Comparison of ENCODE assay signal across 1 cellular context in the genomic region with DNA sequence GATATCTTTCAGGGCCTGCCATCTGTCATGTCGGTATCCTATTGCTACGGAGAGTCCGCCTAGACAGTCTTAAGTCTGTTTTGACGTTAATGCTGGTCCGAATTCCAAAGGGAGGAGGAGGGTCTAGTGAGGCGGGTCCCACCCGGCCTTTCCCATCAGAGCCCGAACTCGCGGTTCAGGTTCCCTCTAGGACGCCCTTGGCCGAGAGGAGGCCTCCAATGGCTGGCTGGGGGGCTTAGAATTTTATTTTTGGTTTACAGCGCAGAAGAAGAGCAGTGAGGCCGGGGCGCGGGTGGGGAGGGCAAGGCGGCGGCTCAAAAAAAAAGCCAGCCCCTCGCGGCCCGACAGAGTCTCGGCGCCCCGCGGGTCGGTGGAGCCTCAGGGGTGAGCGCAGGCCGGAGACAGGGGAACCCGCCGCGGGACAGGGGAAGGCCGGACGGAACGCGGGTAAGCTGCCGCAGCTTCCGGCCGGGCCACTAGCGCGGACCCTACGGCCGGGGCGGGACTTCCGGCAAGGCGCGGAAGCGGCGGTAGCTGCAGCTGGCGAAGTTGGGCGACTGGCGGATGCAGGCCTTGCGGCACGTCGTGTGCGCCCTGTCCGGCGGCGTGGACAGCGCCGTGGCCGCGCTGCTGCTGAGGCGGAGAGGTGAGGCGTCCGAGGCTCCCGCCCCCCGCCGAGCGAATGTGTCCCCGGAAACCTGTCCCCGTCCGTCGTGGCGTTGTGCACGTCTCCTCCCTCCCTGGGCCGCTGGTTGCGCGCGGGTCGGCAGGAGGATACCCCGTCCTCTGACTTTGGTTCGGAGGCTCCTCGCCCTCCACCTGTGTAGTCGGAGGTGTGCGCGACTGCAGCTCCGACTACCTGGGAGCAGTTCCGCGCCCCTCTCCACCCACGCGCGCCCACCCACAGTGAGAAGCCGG.
TF ChIP-seq lines count a peak whose summit lies in the region.

A gene with protein sequence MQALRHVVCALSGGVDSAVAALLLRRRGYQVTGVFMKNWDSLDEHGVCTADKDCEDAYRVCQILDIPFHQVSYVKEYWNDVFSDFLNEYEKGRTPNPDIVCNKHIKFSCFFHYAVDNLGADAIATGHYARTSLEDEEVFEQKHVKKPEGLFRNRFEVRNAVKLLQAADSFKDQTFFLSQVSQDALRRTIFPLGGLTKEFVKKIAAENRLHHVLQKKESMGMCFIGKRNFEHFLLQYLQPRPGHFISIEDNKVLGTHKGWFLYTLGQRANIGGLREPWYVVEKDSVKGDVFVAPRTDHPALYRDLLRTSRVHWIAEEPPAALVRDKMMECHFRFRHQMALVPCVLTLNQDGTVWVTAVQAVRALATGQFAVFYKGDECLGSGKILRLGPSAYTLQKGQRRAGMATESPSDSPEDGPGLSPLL (plus strand): TSS at position 514 of the 918 bp plus-strand sequence. CDS start 51 bp downstream, at position 565.

TF ChIP-seq in GM12878, 131 proteins besides CTCF, POLR2A, EP300 and RAD21 (continued from another document and continues in another):
- TF ChIP-seq POLR2AphosphoS2 (IDR thresholded peaks at IDR 0.05; ENCODE audit: low read depth, low read length), result peak; percentile 69; the same call in 1 of the 2 replicates
- TF ChIP-seq NFXL1 (IDR thresholded peaks at IDR 0.05; ENCODE audit: borderline replicate concordance), result no peak
- TF ChIP-seq, protein P1, sequence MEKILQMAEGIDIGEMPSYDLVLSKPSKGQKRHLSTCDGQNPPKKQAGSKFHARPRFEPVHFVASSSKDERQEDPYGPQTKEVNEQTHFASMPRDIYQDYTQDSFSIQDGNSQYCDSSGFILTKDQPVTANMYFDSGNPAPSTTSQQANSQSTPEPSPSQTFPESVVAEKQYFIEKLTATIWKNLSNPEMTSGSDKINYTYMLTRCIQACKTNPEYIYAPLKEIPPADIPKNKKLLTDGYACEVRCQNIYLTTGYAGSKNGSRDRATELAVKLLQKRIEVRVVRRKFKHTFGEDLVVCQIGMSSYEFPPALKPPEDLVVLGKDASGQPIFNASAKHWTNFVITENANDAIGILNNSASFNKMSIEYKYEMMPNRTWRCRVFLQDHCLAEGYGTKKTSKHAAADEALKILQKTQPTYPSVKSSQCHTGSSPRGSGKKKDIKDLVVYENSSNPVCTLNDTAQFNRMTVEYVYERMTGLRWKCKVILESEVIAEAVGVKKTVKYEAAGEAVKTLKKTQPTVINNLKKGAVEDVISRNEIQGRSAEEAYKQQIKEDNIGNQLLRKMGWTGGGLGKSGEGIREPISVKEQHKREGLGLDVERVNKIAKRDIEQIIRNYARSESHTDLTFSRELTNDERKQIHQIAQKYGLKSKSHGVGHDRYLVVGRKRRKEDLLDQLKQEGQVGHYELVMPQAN (conservative IDR thresholded peaks at IDR 0.05), result peak; percentile 90
- TF ChIP-seq NBN (IDR thresholded peaks at IDR 0.05), result no peak
- peak; percentile 68; the same call in 1 of the 2 replicates for TF ChIP-seq ZSCAN29 (IDR thresholded peaks at IDR 0.05)
- peak; percentile 63 for TF ChIP-seq RUNX3 (IDR thresholded peaks at IDR 0.05; ENCODE audit: low read length)
- TF ChIP-seq GABPA (IDR thresholded peaks at IDR 0.05; ENCODE audit: low read depth), result peak; percentile 98
- no peak for TF ChIP-seq SREBF2 (IDR thresholded peaks at IDR 0.05; ENCODE audit: low read length)
- TF ChIP-seq SP1 (IDR thresholded peaks at IDR 0.05; ENCODE audit: low read depth, low read length), result peak; percentile 55
- no peak for TF ChIP-seq NR2C2 (IDR thresholded peaks at IDR 0.05; ENCODE audit: borderline replicate concordance, control insufficient read depth, insufficient read length, low read depth)
- no peak for TF ChIP-seq ZNF622 (IDR thresholded peaks at IDR 0.05)
- TF ChIP-seq LARP7 (IDR thresholded peaks at IDR 0.05), result peak; percentile 96
- TF ChIP-seq CHD4 (IDR thresholded peaks at IDR 0.05), result no peak
- TF ChIP-seq, protein P2, sequence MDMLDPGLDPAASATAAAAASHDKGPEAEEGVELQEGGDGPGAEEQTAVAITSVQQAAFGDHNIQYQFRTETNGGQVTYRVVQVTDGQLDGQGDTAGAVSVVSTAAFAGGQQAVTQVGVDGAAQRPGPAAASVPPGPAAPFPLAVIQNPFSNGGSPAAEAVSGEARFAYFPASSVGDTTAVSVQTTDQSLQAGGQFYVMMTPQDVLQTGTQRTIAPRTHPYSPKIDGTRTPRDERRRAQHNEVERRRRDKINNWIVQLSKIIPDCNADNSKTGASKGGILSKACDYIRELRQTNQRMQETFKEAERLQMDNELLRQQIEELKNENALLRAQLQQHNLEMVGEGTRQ (IDR thresholded peaks at IDR 0.05; ENCODE audit: borderline replicate concordance, low read depth, low read length), result no peak
- TF ChIP-seq SMAD1 (IDR thresholded peaks at IDR 0.05; ENCODE audit: low read depth, partially characterized antibody), result no peak
- TF ChIP-seq IKZF1 (conservative IDR thresholded peaks at IDR 0.05), result peak; percentile 94
- no peak for TF ChIP-seq HDGF (IDR thresholded peaks at IDR 0.05)
- no peak for TF ChIP-seq FOS (IDR thresholded peaks at IDR 0.05; ENCODE audit: borderline replicate concordance, extremely low read depth, insufficient read length)
- TF ChIP-seq IRF4 (IDR thresholded peaks at IDR 0.05; ENCODE audit: low read depth, low read length), result 0 out of 2 replicates have a peak, but pooled peaks have one; percentile 18
- TF ChIP-seq ZNF274 (IDR thresholded peaks at IDR 0.05; ENCODE audit: insufficient read depth, insufficient read length), result no peak
- no peak for TF ChIP-seq RCOR1 (conservative IDR thresholded peaks at IDR 0.05; ENCODE audit: low read depth, low read length)
- TF ChIP-seq, protein P3, sequence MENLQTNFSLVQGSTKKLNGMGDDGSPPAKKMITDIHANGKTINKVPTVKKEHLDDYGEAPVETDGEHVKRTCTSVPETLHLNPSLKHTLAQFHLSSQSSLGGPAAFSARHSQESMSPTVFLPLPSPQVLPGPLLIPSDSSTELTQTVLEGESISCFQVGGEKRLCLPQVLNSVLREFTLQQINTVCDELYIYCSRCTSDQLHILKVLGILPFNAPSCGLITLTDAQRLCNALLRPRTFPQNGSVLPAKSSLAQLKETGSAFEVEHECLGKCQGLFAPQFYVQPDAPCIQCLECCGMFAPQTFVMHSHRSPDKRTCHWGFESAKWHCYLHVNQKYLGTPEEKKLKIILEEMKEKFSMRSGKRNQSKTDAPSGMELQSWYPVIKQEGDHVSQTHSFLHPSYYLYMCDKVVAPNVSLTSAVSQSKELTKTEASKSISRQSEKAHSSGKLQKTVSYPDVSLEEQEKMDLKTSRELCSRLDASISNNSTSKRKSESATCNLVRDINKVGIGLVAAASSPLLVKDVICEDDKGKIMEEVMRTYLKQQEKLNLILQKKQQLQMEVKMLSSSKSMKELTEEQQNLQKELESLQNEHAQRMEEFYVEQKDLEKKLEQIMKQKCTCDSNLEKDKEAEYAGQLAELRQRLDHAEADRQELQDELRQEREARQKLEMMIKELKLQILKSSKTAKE (IDR thresholded peaks at IDR 0.05; ENCODE audit: low read depth, poor library complexity, severe bottlenecking), result no peak
- TF ChIP-seq MTA2 (IDR thresholded peaks at IDR 0.05; ENCODE audit: low read depth), result no peak
- TF ChIP-seq ZBED1 (IDR thresholded peaks at IDR 0.05; ENCODE audit: borderline replicate concordance), result no peak
- no peak for TF ChIP-seq KAT2A (conservative IDR thresholded peaks at IDR 0.05; ENCODE audit: control insufficient read depth, low read depth, low read length)
- no peak for TF ChIP-seq NFIC (IDR thresholded peaks at IDR 0.05; ENCODE audit: low read depth, low read length)
- no peak for TF ChIP-seq ZNF384 (IDR thresholded peaks at IDR 0.05; ENCODE audit: borderline replicate concordance, low read depth, low read length)
- TF ChIP-seq CHD2 (IDR thresholded peaks at IDR 0.05; ENCODE audit: borderline replicate concordance, low read depth, low read length), result peak; percentile 71
- no peak; the same call in 1 of the 2 replicates for TF ChIP-seq PAX5 (IDR thresholded peaks at IDR 0.05; ENCODE audit: borderline replicate concordance, low read depth, low read length)
- peak; percentile 47 for TF ChIP-seq NR2F1 (conservative IDR thresholded peaks at IDR 0.05)
- TF ChIP-seq RAD51 (IDR thresholded peaks at IDR 0.05), result no peak
- TF ChIP-seq MYB (IDR thresholded peaks at IDR 0.05; ENCODE audit: borderline replicate concordance, low read depth, low read length), result no peak
- 0 out of 2 replicates have a peak, but pooled peaks have one; percentile 75 for TF ChIP-seq SMARCA5 (IDR thresholded peaks at IDR 0.05)
- TF ChIP-seq MTA3 (IDR thresholded peaks at IDR 0.05; ENCODE audit: borderline replicate concordance, low read length), result no peak
- TF ChIP-seq ATF7 (IDR thresholded peaks at IDR 0.05; ENCODE audit: low read depth), result no peak
- no peak for TF ChIP-seq EZH2 (IDR thresholded peaks at IDR 0.05; ENCODE audit: borderline replicate concordance, control insufficient read depth, low read depth, low read length)
- TF ChIP-seq BMI1 (IDR thresholded peaks at IDR 0.05; ENCODE audit: borderline replicate concordance), result no peak
- TF ChIP-seq, protein P4, sequence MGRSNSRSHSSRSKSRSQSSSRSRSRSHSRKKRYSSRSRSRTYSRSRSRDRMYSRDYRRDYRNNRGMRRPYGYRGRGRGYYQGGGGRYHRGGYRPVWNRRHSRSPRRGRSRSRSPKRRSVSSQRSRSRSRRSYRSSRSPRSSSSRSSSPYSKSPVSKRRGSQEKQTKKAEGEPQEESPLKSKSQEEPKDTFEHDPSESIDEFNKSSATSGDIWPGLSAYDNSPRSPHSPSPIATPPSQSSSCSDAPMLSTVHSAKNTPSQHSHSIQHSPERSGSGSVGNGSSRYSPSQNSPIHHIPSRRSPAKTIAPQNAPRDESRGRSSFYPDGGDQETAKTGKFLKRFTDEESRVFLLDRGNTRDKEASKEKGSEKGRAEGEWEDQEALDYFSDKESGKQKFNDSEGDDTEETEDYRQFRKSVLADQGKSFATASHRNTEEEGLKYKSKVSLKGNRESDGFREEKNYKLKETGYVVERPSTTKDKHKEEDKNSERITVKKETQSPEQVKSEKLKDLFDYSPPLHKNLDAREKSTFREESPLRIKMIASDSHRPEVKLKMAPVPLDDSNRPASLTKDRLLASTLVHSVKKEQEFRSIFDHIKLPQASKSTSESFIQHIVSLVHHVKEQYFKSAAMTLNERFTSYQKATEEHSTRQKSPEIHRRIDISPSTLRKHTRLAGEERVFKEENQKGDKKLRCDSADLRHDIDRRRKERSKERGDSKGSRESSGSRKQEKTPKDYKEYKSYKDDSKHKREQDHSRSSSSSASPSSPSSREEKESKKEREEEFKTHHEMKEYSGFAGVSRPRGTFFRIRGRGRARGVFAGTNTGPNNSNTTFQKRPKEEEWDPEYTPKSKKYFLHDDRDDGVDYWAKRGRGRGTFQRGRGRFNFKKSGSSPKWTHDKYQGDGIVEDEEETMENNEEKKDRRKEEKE (IDR thresholded peaks at IDR 0.05), result no peak
- TF ChIP-seq CEBPB (IDR thresholded peaks at IDR 0.05; ENCODE audit: borderline replicate concordance in 1 of 2, low read depth in 2 of 2, low read length in 2 of 2), result no peak
- peak; percentile 85 for TF ChIP-seq TCF12 (IDR thresholded peaks at IDR 0.05; ENCODE audit: low read depth, low read length)
- TF ChIP-seq BCL11A (IDR thresholded peaks at IDR 0.05; ENCODE audit: low read depth, low read length), result no peak
- TF ChIP-seq, protein P5, sequence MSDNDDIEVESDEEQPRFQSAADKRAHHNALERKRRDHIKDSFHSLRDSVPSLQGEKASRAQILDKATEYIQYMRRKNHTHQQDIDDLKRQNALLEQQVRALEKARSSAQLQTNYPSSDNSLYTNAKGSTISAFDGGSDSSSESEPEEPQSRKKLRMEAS (IDR thresholded peaks at IDR 0.05; ENCODE audit: low read depth, low read length), result 0 out of 2 replicates have a peak, but pooled peaks have one; percentile 41
- TF ChIP-seq TCF7 (IDR thresholded peaks at IDR 0.05; ENCODE audit: borderline replicate concordance), result no peak
- TF ChIP-seq, protein P6, sequence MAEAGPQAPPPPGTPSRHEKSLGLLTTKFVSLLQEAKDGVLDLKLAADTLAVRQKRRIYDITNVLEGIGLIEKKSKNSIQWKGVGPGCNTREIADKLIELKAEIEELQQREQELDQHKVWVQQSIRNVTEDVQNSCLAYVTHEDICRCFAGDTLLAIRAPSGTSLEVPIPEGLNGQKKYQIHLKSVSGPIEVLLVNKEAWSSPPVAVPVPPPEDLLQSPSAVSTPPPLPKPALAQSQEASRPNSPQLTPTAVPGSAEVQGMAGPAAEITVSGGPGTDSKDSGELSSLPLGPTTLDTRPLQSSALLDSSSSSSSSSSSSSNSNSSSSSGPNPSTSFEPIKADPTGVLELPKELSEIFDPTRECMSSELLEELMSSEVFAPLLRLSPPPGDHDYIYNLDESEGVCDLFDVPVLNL (IDR thresholded peaks at IDR 0.05; ENCODE audit: low read depth, low read length), result no peak
- TF ChIP-seq, protein P7, sequence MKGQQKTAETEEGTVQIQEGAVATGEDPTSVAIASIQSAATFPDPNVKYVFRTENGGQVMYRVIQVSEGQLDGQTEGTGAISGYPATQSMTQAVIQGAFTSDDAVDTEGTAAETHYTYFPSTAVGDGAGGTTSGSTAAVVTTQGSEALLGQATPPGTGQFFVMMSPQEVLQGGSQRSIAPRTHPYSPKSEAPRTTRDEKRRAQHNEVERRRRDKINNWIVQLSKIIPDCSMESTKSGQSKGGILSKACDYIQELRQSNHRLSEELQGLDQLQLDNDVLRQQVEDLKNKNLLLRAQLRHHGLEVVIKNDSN (IDR thresholded peaks at IDR 0.05; ENCODE audit: borderline replicate concordance, extremely low read length, insufficient read depth, low read depth, low read length), result no peak
- TF ChIP-seq KDM1A (IDR thresholded peaks at IDR 0.05; ENCODE audit: borderline replicate concordance), result no peak
- TF ChIP-seq JUND (IDR thresholded peaks at IDR 0.05; ENCODE audit: low read depth, low read length), result no peak
- TF ChIP-seq JUNB (IDR thresholded peaks at IDR 0.05), result no peak
- no peak for TF ChIP-seq CBX3 (IDR thresholded peaks at IDR 0.05; ENCODE audit: borderline replicate concordance, low read depth)
- TF ChIP-seq SMC3 (IDR thresholded peaks at IDR 0.05; ENCODE audit: borderline replicate concordance, low read length), result no peak
- peak; percentile 90; the same call in 1 of the 2 replicates for TF ChIP-seq TCF3 (IDR thresholded peaks at IDR 0.05; ENCODE audit: borderline replicate concordance, insufficient read depth, low read depth, low read length)
- no peak for TF ChIP-seq ZZZ3 (IDR thresholded peaks at IDR 0.05; ENCODE audit: control insufficient read depth, insufficient read length, low read depth)
- TF ChIP-seq, protein P8, sequence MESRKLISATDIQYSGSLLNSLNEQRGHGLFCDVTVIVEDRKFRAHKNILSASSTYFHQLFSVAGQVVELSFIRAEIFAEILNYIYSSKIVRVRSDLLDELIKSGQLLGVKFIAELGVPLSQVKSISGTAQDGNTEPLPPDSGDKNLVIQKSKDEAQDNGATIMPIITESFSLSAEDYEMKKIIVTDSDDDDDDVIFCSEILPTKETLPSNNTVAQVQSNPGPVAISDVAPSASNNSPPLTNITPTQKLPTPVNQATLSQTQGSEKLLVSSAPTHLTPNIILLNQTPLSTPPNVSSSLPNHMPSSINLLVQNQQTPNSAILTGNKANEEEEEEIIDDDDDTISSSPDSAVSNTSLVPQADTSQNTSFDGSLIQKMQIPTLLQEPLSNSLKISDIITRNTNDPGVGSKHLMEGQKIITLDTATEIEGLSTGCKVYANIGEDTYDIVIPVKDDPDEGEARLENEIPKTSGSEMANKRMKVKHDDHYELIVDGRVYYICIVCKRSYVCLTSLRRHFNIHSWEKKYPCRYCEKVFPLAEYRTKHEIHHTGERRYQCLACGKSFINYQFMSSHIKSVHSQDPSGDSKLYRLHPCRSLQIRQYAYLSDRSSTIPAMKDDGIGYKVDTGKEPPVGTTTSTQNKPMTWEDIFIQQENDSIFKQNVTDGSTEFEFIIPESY (IDR thresholded peaks at IDR 0.05), result no peak
- no peak for TF ChIP-seq HDAC2 (IDR thresholded peaks at IDR 0.05)
